8 cellular contexts compared by ENCODE assay signal in genomic region chr21:37712204-37712934, GRCh38.
DNase-seq lines count a peak whose midpoint lies in the region; ATAC-seq and TF ChIP-seq lines count a peak whose summit lies in the region.

No MANE protein-coding gene starts in this region.

- H2AFZ ChIP-seq in neuronal stem cell (ENCODE audit: low read length), result no peak overlapping the region

- no peaks in the 10 kb centered on the region for H3K9me3 ChIP-seq in neuronal stem cell (replicated peaks in 1 of 2; ENCODE audit: control insufficient read depth in 2 of 2, insufficient read depth in 1 of 2, low read depth in 1 of 2, low read length in 2 of 2)

- H3K4me1 Mint-ChIP-seq in activated CD8-positive, alpha-beta T cell treated with anti-CD3 and anti-CD28 coated beads, Interleukin-2, amount 10 ng/mL, durations not matched to agents 7 days and 5 days (ENCODE audit: low read depth), result no peaks in the 10 kb centered on the region

- H3K14ac ChIP-seq in neuronal stem cell (ENCODE audit: low read length), result no peak overlapping the region

- H2AK5ac ChIP-seq in neuronal stem cell (ENCODE audit: low read depth, low read length), result no peak overlapping the region

- H3K36me3 ChIP-seq in neuronal stem cell (replicated peaks in 1 of 2; ENCODE audit: control insufficient read depth in 2 of 2, insufficient read depth in 2 of 2, low read length in 2 of 2), result no peaks in the 10 kb centered on the region

- H2BK15ac ChIP-seq in neuronal stem cell (ENCODE audit: low read length), result no peak overlapping the region

- no peak overlapping the region for H3K4me3 ChIP-seq in fibroblast of villous mesenchyme (ENCODE audit: low read depth, low read length)
- no peak overlapping the region for H3K4me3 ChIP-seq in neuronal stem cell (ENCODE audit: low read length in 2 of 2)

- H3K4me3 Mint-ChIP-seq in activated CD8-positive, alpha-beta T cell treated with anti-CD3 and anti-CD28 coated beads, Interleukin-2, amount 10 ng/mL, durations not matched to agents 7 days and 5 days, result no peak overlapping the region

- H3K27ac ChIP-seq in neuronal stem cell (replicated peaks; ENCODE audit: low read length), result no peak overlapping the region

- peaks cover 12% of the 10 kb centered on the region for H3K27me3 Mint-ChIP-seq in activated CD8-positive, alpha-beta T cell treated with anti-CD3 and anti-CD28 coated beads, Interleukin-2, amount 10 ng/mL, durations not matched to agents 7 days and 5 days (ENCODE audit: low read depth)

- no peak overlapping the region for H2BK5ac ChIP-seq in neuronal stem cell (ENCODE audit: low read length)

- peak; percentile 99 for TF ChIP-seq CTCF in fibroblast of villous mesenchyme (IDR thresholded peaks at IDR 0.05; ENCODE audit: insufficient read depth, low read depth, low read length)

- no peak overlapping the region for H3K18ac ChIP-seq in neuronal stem cell (ENCODE audit: low read length)

- no peak overlapping the region for H4K91ac ChIP-seq in neuronal stem cell (ENCODE audit: low read depth, low read length, poor library complexity)

- no peak overlapping the region for H3K27ac Mint-ChIP-seq in activated CD8-positive, alpha-beta T cell treated with anti-CD3 and anti-CD28 coated beads, Interleukin-2, amount 10 ng/mL, durations not matched to agents 7 days and 5 days

- H4K8ac ChIP-seq in neuronal stem cell (ENCODE audit: low read depth, low read length), result no peak overlapping the region

- no peaks in the 10 kb centered on the region for H3K36me3 Mint-ChIP-seq in activated CD8-positive, alpha-beta T cell treated with anti-CD3 and anti-CD28 coated beads, Interleukin-2, amount 10 ng/mL, durations not matched to agents 7 days and 5 days (ENCODE audit: low read depth)

- H3K23ac ChIP-seq in neuronal stem cell (ENCODE audit: low read depth, low read length, poor library complexity), result no peak overlapping the region

- DNase-seq in AML-193 (lab: John Stamatoyannopoulos, UW) (peak; percentile 54 to 57), NCI-H526 treated with DMSO at 0.1 percent for 48 hours (lab: John Stamatoyannopoulos, UW) (peak; percentile 16), fibroblast of villous mesenchyme (ENCODE audit: low read depth) (peak; percentile 74), neuronal stem cell (ENCODE audit: low spot score) (peak; percentile 61)
- peak; percentile 60 for DNase-seq in activated CD8-positive, alpha-beta T cell treated with anti-CD3 and anti-CD28 coated beads, Interleukin-2, amount 10 ng/mL, durations not matched to agents 7 days and 5 days

- CTCF ChIA-PET in activated CD8-positive, alpha-beta T cell treated with anti-CD3 and anti-CD28 coated beads, Interleukin-2, amount 10 ng/mL, durations not matched to agents 7 days and 5 days (lab: Charles Lee), result interaction anchor here (1.0 to 3.0 kb wide), 9 partner anchors 10 to 641 kb away, joined by 3 to 24 read pairs (median 4); no protein-coding TSS in a partner anchor

- POLR2A ChIA-PET in activated CD8-positive, alpha-beta T cell treated with anti-CD3 and anti-CD28 coated beads, Interleukin-2, amount 10 ng/mL, durations not matched to agents 7 days and 5 days (lab: Charles Lee), result no interaction called here

- no peak overlapping the region for H2BK120ac ChIP-seq in neuronal stem cell (ENCODE audit: low read depth, low read length)

- no peak overlapping the region for H3K4ac ChIP-seq in neuronal stem cell (ENCODE audit: low read length)

- no peaks in the 10 kb centered on the region for H3K9me3 Mint-ChIP-seq in activated CD8-positive, alpha-beta T cell treated with anti-CD3 and anti-CD28 coated beads, Interleukin-2, amount 10 ng/mL, durations not matched to agents 7 days and 5 days (ENCODE audit: insufficient read depth)

- WGBS in neuronal stem cell (ENCODE audit: extremely low coverage in 2 of 2, insufficient read length in 2 of 2, insufficient replicate concordance in 1 of 2), 2 donors, result no CpG with 5 or more reads among the region's 1 CpG

- H3K4me2 ChIP-seq in neuronal stem cell (ENCODE audit: insufficient read depth, low read length, poor library complexity, severe bottlenecking), result no peak overlapping the region

- H3K4me1 ChIP-seq in neuronal stem cell (ENCODE audit: control insufficient read depth in 2 of 2, insufficient read depth in 1 of 2, low read depth in 1 of 2, low read length in 2 of 2), result peaks cover 2 to 17% of the 10 kb centered on the region in 2 donors

- no peak overlapping the region for H3K9ac ChIP-seq in neuronal stem cell (ENCODE audit: low read depth, low read length, poor library complexity)

- no peaks in the 10 kb centered on the region for H3K79me1 ChIP-seq in neuronal stem cell (ENCODE audit: low read depth, low read length)

- ATAC-seq in GM18858 (IDR thresholded peaks at IDR 0.05; ENCODE audit: unreplicated experiment) (peak; percentile 77), HG03460 (IDR thresholded peaks at IDR 0.05; ENCODE audit: unreplicated experiment) (peak; percentile 77), GM21717 (IDR thresholded peaks at IDR 0.05; ENCODE audit: unreplicated experiment) (no peak)
- peak; percentile 80 for ATAC-seq in activated CD8-positive, alpha-beta T cell treated with anti-CD3 and anti-CD28 coated beads, Interleukin-2, amount 10 ng/mL, durations not matched to agents 7 days and 5 days

- no peaks in the 10 kb centered on the region for H3K27me3 ChIP-seq in neuronal stem cell (ENCODE audit: control insufficient read depth in 3 of 3, insufficient read depth in 3 of 3, low read depth in 1 of 3, low read length in 3 of 3)

- H2BK12ac ChIP-seq in neuronal stem cell (ENCODE audit: low read length), result no peak overlapping the region

Comparison
In these comparisons a context has a peak if more than half of its experiments do, and no peak if none do; other contexts are left out.
1. DNase-seq: peak in every context shown above with its lines; median percentile 74 in fibroblast of villous mesenchyme; 61 in neuronal stem cell; 60 in activated CD8-positive, alpha-beta T cell treated with anti-CD3 and anti-CD28 coated beads, Interleukin-2, amount 10 ng/mL, durations not matched to agents 7 days and 5 days; 56 in AML-193; 16 in NCI-H526 treated with DMSO at 0.1 percent for 48 hours.